ENCODE assay signal across 9 cellular contexts in genomic region chr1:155975375-155976061, GRCh38. TPM values are rescaled to one million over a fixed set of nuclear protein-coding genes. Genes with fewer than 3 reads are reported as not detected.
A peak's percentile ranks its signal among the peaks of the same experiment; 100 is the strongest.
DNase-seq lines count a peak whose midpoint lies in the region; ATAC-seq, FAIRE-seq and TF ChIP-seq lines count a peak whose summit lies in the region.
"Had no signal": no experiment of that assay in that cellular context is flagged by ENCODE, and none has a peak within 500 bp of the region (broad histone marks: within the 10 kb centered on the region; RNA-seq: fewer than 3 reads in every experiment).

No MANE protein-coding gene starts in this region.

- no peak for DNase-seq in A549 (ENCODE audit: low read depth in 1 of 2, low spot score in 1 of 2)
- DNase-seq in HFFc6: no peak
- no peak for DNase-seq in astrocyte of the cerebellum (ENCODE audit: low read depth)
- DNase-seq in activated gamma-delta T cell treated with Interleukin-2 at 50 U/mL for 16 hours: no peak
- DNase-seq in lower leg skin (ENCODE audit: low spot score in 2 of 2): no peak

- H3K9me3 Mint-ChIP-seq in HFFc6: no peaks in the 10 kb centered on the region

- peaks cover 78% of the 10 kb centered on the region for H3K4me1 Mint-ChIP-seq in HFFc6 (ENCODE audit: low read depth)

- peaks cover 20% of the 10 kb centered on the region for H3K36me3 ChIP-seq in mesodermal cell (ENCODE audit: control insufficient read depth, insufficient read depth, low read length)

- 64% methylated on average over 4 of the region's 4 CpGs for WGBS in A549 (ENCODE audit: missing lambda C conversion rate)
- WGBS in mesodermal cell (ENCODE audit: insufficient coverage in 2 of 2), 2 experiments: 42 to 53% methylated on average over 3 of the region's 4 CpGs
- 36 to 42% methylated on average over 4 of the region's 4 CpGs for WGBS in lower leg skin, 2 donors

- peaks cover 19% of the 10 kb centered on the region for H3K36me3 Mint-ChIP-seq in HFFc6 (ENCODE audit: low read depth)

- H3K9me3 ChIP-seq in A549 (no peaks in the 10 kb centered on the region), mesodermal cell (ENCODE audit: control insufficient read depth, low read length) (no peaks in the 10 kb centered on the region)

- POLR2A ChIA-PET in A549 (lab: Yijun Ruan, JAX): interaction anchor here (0.6 to 1.3 kb wide), 2 partner anchors 8 to 138 kb away, joined by 4 to 8 read pairs; no protein-coding TSS in a partner anchor

- peak overlapping the region; percentile 90; the same call in 2 of the 3 replicates for H3K4me3 ChIP-seq in A549
- H3K4me3 ChIP-seq in astrocyte of the cerebellum (ENCODE audit: low read depth, low read length): peak overlapping the region; percentile 89
- peak overlapping the region; percentile 80 for H3K4me3 ChIP-seq in mesodermal cell (ENCODE audit: extremely low read depth, insufficient read depth, low read length, poor library complexity, severe bottlenecking)
- H3K4me3 ChIP-seq in lower leg skin (ENCODE audit: low read depth, poor library complexity, severe bottlenecking): no peak overlapping the region

- H3K4me2 ChIP-seq in A549: peak overlapping the region; percentile 93

- FAIRE-seq in A549 (lab: Jason Lieb, UNC): no peak

- no peak for ATAC-seq in A549
- ATAC-seq in GM21576 (IDR thresholded peaks at IDR 0.05; ENCODE audit: unreplicated experiment): no peak
- ATAC-seq in GM18505 (IDR thresholded peaks at IDR 0.05; ENCODE audit: unreplicated experiment): no peak

- intact Hi-C loops in lower leg skin (cut with DNase I; ENCODE audit: low total_unique reads): no loop called here

- TF ChIP-seq POLR2A in A549 (IDR thresholded peaks at IDR 0.05; ENCODE audit: low read length) (no peak), lower leg skin (IDR thresholded peaks at IDR 0.05) (no peak), GM18505 (IDR thresholded peaks at IDR 0.05; ENCODE audit: borderline replicate concordance, extremely low read depth, insufficient read depth, insufficient read length) (no peak)

- in situ Hi-C loops in astrocyte of the cerebellum (cut with HindIII; ENCODE audit: low sequenced_read_pairs): no loop called here

- no peak for TF ChIP-seq EP300 in A549 (IDR thresholded peaks at IDR 0.05)

- peak overlapping the region; percentile 95 for H3K27ac Mint-ChIP-seq in HFFc6

- H3K4me1 ChIP-seq in A549: peaks cover 73% of the 10 kb centered on the region
- H3K4me1 ChIP-seq in mesodermal cell (ENCODE audit: control insufficient read depth, insufficient read depth, low read length, poor library complexity, severe bottlenecking): peaks cover 57% of the 10 kb centered on the region

- no peaks in the 10 kb centered on the region; the same call in none of the 2 replicates for H3K27me3 Mint-ChIP-seq in HFFc6 (ENCODE audit: insufficient read depth)

- CTCF ChIA-PET in A549 (lab: Yijun Ruan, JAX): interaction anchor here (0.5 to 24.7 kb wide), 13 partner anchors 8 to 91 kb away, joined by 3 to 423 read pairs (median 5); partner anchors contain the start of genes RXFP4 and UBQLN4

- TF ChIP-seq RAD21 in A549 (conservative IDR thresholded peaks at IDR 0.05 in 1 of 2, IDR thresholded peaks at IDR 0.05 in 1 of 2): no peak

- TF ChIP-seq CTCF in A549 (IDR thresholded peaks at IDR 0.05) (no peak), HFFc6 (IDR thresholded peaks at IDR 0.05) (no peak), astrocyte of the cerebellum (IDR thresholded peaks at IDR 0.05; ENCODE audit: low read depth, low read length, missing control alignments) (no peak), lower leg skin (IDR thresholded peaks at IDR 0.05) (no peak)

- H3K27ac ChIP-seq in A549: peak overlapping the region; percentile 14 to 99; a peak in 4 of 6 replicates
- peak overlapping the region; percentile 60 for H3K27ac ChIP-seq in mesodermal cell (ENCODE audit: low read depth, low read length, severe bottlenecking)

- H3K4me3 Mint-ChIP-seq in HFFc6: peak overlapping the region; percentile 90

TF ChIP-seq in A549, 52 proteins besides CTCF, POLR2A, EP300 and RAD21:
- no peak for TF ChIP-seq ATOH8 (CRISPR knock-in tag; IDR thresholded peaks at IDR 0.05; ENCODE audit: low read depth)
- TF ChIP-seq NR3C1 (IDR thresholded peaks at IDR 0.05): no peak

RNA-seq across cellular contexts. Expression of gene ARHGEF2, which starts 2.8 kb away (rescaled TPM):
- polyA plus RNA-seq in A549 (2011; rRNA removed) (67.4 and 69.1 TPM in 2 replicates), A549 (2017; fragmentation: RNase III; extraction: RNeasy Plus Mini Kit Qiagen cat#74134 plus additional on column Dnase treatment) (21.3 to 21.5 TPM (median 21.5 TPM) in 3 replicates)
- polyA plus RNA-seq in A549 (2012; cell fraction: cytosol; rRNA removed): 22.8 and 23.2 TPM in 2 replicates
- 66.0 and 69.8 TPM in 2 replicates for polyA plus RNA-seq in A549 (2012; cell fraction: nucleus; rRNA removed)
- 84.0 and 96.7 TPM in 2 replicates for polyA minus RNA-seq in A549 (2011; rRNA and poly(A)+ RNA removed)
- total RNA-seq in HFFc6 (2021; fragmentation: NEBNext Ultra II Directional; extraction: Animal tissue kit (Norgen Biotek cat#: 25700)): 10 to 100 TPM; 82.0 to 94.6 (median 83.9) TPM
- polyA plus RNA-seq in mesodermal cell (2013, experiment 1 of 2): 106 TPM
- 77.0 TPM for polyA plus RNA-seq in mesodermal cell (2013, experiment 2 of 2)
- 10 to 100 TPM; 18.7 to 35.5 (median 28.3) TPM for total RNA-seq in lower leg skin

RNA-seq across cellular contexts. Expression of gene RXFP4, which starts 34.1 kb away (rescaled TPM):
- polyA plus RNA-seq in A549 (2011; rRNA removed): 0.12 TPM in 1 of 2 replicates, not detected in the other
- 0.03 and 0.05 TPM in 2 replicates for polyA plus RNA-seq in A549 (2012; cell fraction: cytosol; rRNA removed)
- 0.07 TPM in 1 of 2 replicates, not detected in the other for polyA plus RNA-seq in A549 (2012; cell fraction: nucleus; rRNA removed)
- polyA plus RNA-seq in A549 (2017; fragmentation: RNase III; extraction: RNeasy Plus Mini Kit Qiagen cat#74134 plus additional on column Dnase treatment): 0.06 TPM in 1 of 3 replicates, not detected in the others
- polyA minus RNA-seq in A549 (2011; rRNA and poly(A)+ RNA removed): not detected in 2 replicates
- total RNA-seq in HFFc6 (2021; fragmentation: NEBNext Ultra II Directional; extraction: Animal tissue kit (Norgen Biotek cat#: 25700)): not detected
- polyA plus RNA-seq in mesodermal cell (2013, experiment 1 of 2): not detected
- polyA plus RNA-seq in mesodermal cell (2013, experiment 2 of 2): not detected
- not detected for total RNA-seq in lower leg skin
- total RNA-seq: activated CD8-positive, alpha-beta memory T cell treated with anti-CD3 and anti-CD28 coated beads for 36 hours had no signal

RNA-seq across cellular contexts. Expression of gene KHDC4, which starts 41.3 kb away (rescaled TPM):
- polyA plus RNA-seq in A549 (2011; rRNA removed) (69.9 and 72.3 TPM in 2 replicates), A549 (2017; fragmentation: RNase III; extraction: RNeasy Plus Mini Kit Qiagen cat#74134 plus additional on column Dnase treatment) (35.7 to 37.9 TPM (median 37.7 TPM) in 3 replicates)
- polyA plus RNA-seq in A549 (2012; cell fraction: cytosol; rRNA removed): 22.6 and 30.2 TPM in 2 replicates
- polyA plus RNA-seq in A549 (2012; cell fraction: nucleus; rRNA removed): 52.1 and 67.4 TPM in 2 replicates
- 58.0 and 90.2 TPM in 2 replicates for polyA minus RNA-seq in A549 (2011; rRNA and poly(A)+ RNA removed)
- total RNA-seq in HFFc6 (2021; fragmentation: NEBNext Ultra II Directional; extraction: Animal tissue kit (Norgen Biotek cat#: 25700)): 10 to 100 TPM; 22.6 to 26.1 (median 23.5) TPM
- polyA plus RNA-seq in mesodermal cell (2013, experiment 1 of 2): 37.3 TPM
- 39.6 TPM for polyA plus RNA-seq in mesodermal cell (2013, experiment 2 of 2)
- total RNA-seq in lower leg skin: 10 to 100 TPM; 32.7 to 96.0 (median 45.5) TPM

RNA-seq across cellular contexts. Expression of gene SSR2, which starts 45.2 kb away (rescaled TPM):
- polyA plus RNA-seq in A549 (2011; rRNA removed) (382 and 581 TPM in 2 replicates), A549 (2017; fragmentation: RNase III; extraction: RNeasy Plus Mini Kit Qiagen cat#74134 plus additional on column Dnase treatment) (255 to 266 TPM (median 261 TPM) in 3 replicates)
- 298 and 314 TPM in 2 replicates for polyA plus RNA-seq in A549 (2012; cell fraction: cytosol; rRNA removed)
- 230 and 535 TPM in 2 replicates for polyA plus RNA-seq in A549 (2012; cell fraction: nucleus; rRNA removed)
- polyA minus RNA-seq in A549 (2011; rRNA and poly(A)+ RNA removed): 225 and 325 TPM in 2 replicates
- total RNA-seq in HFFc6 (2021; fragmentation: NEBNext Ultra II Directional; extraction: Animal tissue kit (Norgen Biotek cat#: 25700)): 100 to 1,000 TPM; 341 to 419 (median 374) TPM
- 466 TPM for polyA plus RNA-seq in mesodermal cell (2013, experiment 1 of 2)
- polyA plus RNA-seq in mesodermal cell (2013, experiment 2 of 2): 390 TPM
- 100 to 1,000 TPM; 113 to 215 (median 185) TPM for total RNA-seq in lower leg skin
